Comparison of ENCODE assay signal across 1 cellular context in the genomic region with DNA sequence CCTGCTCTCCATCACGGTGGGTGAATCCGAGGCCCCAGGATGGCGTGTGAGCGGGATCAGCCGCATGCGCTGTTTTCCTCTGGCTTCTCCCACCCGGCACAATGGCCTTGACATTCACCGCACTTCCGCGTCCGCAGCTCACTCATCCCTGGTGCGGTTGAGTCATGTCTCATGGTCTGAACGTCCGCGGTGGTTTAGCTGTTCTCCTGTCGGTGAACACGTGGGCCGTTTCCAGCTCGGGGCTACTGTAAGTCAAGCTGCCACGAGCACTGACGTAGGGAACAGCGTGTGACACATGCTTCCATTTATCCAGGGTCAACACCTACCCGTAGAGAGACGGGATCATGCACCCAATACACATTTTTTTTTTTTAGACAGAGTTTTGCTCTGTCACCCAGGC.
TF ChIP-seq lines count a peak whose summit lies in the region.

No MANE protein-coding gene starts in this region.

TF ChIP-seq in K562, 482 proteins besides CTCF, POLR2A, EP300 and RAD21 (continued from another document and continues in another):
- TF ChIP-seq, protein P1, sequence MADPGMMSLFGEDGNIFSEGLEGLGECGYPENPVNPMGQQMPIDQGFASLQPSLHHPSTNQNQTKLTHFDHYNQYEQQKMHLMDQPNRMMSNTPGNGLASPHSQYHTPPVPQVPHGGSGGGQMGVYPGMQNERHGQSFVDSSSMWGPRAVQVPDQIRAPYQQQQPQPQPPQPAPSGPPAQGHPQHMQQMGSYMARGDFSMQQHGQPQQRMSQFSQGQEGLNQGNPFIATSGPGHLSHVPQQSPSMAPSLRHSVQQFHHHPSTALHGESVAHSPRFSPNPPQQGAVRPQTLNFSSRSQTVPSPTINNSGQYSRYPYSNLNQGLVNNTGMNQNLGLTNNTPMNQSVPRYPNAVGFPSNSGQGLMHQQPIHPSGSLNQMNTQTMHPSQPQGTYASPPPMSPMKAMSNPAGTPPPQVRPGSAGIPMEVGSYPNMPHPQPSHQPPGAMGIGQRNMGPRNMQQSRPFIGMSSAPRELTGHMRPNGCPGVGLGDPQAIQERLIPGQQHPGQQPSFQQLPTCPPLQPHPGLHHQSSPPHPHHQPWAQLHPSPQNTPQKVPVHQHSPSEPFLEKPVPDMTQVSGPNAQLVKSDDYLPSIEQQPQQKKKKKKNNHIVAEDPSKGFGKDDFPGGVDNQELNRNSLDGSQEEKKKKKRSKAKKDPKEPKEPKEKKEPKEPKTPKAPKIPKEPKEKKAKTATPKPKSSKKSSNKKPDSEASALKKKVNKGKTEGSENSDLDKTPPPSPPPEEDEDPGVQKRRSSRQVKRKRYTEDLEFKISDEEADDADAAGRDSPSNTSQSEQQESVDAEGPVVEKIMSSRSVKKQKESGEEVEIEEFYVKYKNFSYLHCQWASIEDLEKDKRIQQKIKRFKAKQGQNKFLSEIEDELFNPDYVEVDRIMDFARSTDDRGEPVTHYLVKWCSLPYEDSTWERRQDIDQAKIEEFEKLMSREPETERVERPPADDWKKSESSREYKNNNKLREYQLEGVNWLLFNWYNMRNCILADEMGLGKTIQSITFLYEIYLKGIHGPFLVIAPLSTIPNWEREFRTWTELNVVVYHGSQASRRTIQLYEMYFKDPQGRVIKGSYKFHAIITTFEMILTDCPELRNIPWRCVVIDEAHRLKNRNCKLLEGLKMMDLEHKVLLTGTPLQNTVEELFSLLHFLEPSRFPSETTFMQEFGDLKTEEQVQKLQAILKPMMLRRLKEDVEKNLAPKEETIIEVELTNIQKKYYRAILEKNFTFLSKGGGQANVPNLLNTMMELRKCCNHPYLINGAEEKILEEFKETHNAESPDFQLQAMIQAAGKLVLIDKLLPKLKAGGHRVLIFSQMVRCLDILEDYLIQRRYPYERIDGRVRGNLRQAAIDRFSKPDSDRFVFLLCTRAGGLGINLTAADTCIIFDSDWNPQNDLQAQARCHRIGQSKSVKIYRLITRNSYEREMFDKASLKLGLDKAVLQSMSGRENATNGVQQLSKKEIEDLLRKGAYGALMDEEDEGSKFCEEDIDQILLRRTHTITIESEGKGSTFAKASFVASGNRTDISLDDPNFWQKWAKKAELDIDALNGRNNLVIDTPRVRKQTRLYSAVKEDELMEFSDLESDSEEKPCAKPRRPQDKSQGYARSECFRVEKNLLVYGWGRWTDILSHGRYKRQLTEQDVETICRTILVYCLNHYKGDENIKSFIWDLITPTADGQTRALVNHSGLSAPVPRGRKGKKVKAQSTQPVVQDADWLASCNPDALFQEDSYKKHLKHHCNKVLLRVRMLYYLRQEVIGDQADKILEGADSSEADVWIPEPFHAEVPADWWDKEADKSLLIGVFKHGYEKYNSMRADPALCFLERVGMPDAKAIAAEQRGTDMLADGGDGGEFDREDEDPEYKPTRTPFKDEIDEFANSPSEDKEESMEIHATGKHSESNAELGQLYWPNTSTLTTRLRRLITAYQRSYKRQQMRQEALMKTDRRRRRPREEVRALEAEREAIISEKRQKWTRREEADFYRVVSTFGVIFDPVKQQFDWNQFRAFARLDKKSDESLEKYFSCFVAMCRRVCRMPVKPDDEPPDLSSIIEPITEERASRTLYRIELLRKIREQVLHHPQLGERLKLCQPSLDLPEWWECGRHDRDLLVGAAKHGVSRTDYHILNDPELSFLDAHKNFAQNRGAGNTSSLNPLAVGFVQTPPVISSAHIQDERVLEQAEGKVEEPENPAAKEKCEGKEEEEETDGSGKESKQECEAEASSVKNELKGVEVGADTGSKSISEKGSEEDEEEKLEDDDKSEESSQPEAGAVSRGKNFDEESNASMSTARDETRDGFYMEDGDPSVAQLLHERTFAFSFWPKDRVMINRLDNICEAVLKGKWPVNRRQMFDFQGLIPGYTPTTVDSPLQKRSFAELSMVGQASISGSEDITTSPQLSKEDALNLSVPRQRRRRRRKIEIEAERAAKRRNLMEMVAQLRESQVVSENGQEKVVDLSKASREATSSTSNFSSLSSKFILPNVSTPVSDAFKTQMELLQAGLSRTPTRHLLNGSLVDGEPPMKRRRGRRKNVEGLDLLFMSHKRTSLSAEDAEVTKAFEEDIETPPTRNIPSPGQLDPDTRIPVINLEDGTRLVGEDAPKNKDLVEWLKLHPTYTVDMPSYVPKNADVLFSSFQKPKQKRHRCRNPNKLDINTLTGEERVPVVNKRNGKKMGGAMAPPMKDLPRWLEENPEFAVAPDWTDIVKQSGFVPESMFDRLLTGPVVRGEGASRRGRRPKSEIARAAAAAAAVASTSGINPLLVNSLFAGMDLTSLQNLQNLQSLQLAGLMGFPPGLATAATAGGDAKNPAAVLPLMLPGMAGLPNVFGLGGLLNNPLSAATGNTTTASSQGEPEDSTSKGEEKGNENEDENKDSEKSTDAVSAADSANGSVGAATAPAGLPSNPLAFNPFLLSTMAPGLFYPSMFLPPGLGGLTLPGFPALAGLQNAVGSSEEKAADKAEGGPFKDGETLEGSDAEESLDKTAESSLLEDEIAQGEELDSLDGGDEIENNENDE (IDR thresholded peaks at IDR 0.05; ENCODE audit: low read depth, low read length): no peak
- TF ChIP-seq, protein P2, sequence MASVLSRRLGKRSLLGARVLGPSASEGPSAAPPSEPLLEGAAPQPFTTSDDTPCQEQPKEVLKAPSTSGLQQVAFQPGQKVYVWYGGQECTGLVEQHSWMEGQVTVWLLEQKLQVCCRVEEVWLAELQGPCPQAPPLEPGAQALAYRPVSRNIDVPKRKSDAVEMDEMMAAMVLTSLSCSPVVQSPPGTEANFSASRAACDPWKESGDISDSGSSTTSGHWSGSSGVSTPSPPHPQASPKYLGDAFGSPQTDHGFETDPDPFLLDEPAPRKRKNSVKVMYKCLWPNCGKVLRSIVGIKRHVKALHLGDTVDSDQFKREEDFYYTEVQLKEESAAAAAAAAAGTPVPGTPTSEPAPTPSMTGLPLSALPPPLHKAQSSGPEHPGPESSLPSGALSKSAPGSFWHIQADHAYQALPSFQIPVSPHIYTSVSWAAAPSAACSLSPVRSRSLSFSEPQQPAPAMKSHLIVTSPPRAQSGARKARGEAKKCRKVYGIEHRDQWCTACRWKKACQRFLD (CRISPR knock-in tag; IDR thresholded peaks at IDR 0.05): no peak
- TF ChIP-seq DMBX1 (CRISPR knock-in tag; IDR thresholded peaks at IDR 0.05; ENCODE audit: borderline replicate concordance) (no peak), RFX1 (IDR thresholded peaks at IDR 0.05) (no peak), ZKSCAN1 (IDR thresholded peaks at IDR 0.05; ENCODE audit: low read depth, low read length) (no peak), SMARCE1 (IDR thresholded peaks at IDR 0.05) (no peak), NCOA6 (IDR thresholded peaks at IDR 0.05) (no peak), ZC3H8 (IDR thresholded peaks at IDR 0.05) (no peak), MAFF (IDR thresholded peaks at IDR 0.05; ENCODE audit: low read length) (no peak), TARDBP (IDR thresholded peaks at IDR 0.05) (no peak), JUND (IDR thresholded peaks at IDR 0.05; ENCODE audit: borderline replicate concordance, low read depth, low read length) (peak; percentile 63), JUND (tag; IDR thresholded peaks at IDR 0.05; ENCODE audit: borderline replicate concordance, low read depth, low read length) (no peak; the same call in 2 of the 3 replicates), ZNF551 (CRISPR knock-in tag; IDR thresholded peaks at IDR 0.05) (no peak), MYC (IDR thresholded peaks at IDR 0.05; ENCODE audit: low read depth, low read length) (peak; percentile 58; the same call in 1 of the 2 replicates), MYC (CRISPR knock-in tag; IDR thresholded peaks at IDR 0.05; ENCODE audit: borderline replicate concordance, low read depth) (no peak), SPI1 (IDR thresholded peaks at IDR 0.05; ENCODE audit: borderline replicate concordance, low read depth, low read length) (0 out of 2 replicates have a peak, but pooled peaks have one; percentile 13), CREB1 (IDR thresholded peaks at IDR 0.05) (no peak), CREB1 (CRISPR knock-in tag; IDR thresholded peaks at IDR 0.05) (peak; percentile 49; the same call in 1 of the 2 replicates), ESRRA (IDR thresholded peaks at IDR 0.05; ENCODE audit: borderline replicate concordance, low read depth) (peak; percentile 38; the same call in 1 of the 2 replicates), ZFP30 (CRISPR knock-in tag; IDR thresholded peaks at IDR 0.05; ENCODE audit: borderline replicate concordance) (no peak), ZNF124 (CRISPR knock-in tag; IDR thresholded peaks at IDR 0.05) (no peak), HLTF (IDR thresholded peaks at IDR 0.05) (no peak)
- TF ChIP-seq, protein P3, sequence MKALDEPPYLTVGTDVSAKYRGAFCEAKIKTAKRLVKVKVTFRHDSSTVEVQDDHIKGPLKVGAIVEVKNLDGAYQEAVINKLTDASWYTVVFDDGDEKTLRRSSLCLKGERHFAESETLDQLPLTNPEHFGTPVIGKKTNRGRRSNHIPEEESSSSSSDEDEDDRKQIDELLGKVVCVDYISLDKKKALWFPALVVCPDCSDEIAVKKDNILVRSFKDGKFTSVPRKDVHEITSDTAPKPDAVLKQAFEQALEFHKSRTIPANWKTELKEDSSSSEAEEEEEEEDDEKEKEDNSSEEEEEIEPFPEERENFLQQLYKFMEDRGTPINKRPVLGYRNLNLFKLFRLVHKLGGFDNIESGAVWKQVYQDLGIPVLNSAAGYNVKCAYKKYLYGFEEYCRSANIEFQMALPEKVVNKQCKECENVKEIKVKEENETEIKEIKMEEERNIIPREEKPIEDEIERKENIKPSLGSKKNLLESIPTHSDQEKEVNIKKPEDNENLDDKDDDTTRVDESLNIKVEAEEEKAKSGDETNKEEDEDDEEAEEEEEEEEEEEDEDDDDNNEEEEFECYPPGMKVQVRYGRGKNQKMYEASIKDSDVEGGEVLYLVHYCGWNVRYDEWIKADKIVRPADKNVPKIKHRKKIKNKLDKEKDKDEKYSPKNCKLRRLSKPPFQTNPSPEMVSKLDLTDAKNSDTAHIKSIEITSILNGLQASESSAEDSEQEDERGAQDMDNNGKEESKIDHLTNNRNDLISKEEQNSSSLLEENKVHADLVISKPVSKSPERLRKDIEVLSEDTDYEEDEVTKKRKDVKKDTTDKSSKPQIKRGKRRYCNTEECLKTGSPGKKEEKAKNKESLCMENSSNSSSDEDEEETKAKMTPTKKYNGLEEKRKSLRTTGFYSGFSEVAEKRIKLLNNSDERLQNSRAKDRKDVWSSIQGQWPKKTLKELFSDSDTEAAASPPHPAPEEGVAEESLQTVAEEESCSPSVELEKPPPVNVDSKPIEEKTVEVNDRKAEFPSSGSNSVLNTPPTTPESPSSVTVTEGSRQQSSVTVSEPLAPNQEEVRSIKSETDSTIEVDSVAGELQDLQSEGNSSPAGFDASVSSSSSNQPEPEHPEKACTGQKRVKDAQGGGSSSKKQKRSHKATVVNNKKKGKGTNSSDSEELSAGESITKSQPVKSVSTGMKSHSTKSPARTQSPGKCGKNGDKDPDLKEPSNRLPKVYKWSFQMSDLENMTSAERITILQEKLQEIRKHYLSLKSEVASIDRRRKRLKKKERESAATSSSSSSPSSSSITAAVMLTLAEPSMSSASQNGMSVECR (CRISPR knock-in tag; IDR thresholded peaks at IDR 0.05): no peak
- TF ChIP-seq, protein P4, sequence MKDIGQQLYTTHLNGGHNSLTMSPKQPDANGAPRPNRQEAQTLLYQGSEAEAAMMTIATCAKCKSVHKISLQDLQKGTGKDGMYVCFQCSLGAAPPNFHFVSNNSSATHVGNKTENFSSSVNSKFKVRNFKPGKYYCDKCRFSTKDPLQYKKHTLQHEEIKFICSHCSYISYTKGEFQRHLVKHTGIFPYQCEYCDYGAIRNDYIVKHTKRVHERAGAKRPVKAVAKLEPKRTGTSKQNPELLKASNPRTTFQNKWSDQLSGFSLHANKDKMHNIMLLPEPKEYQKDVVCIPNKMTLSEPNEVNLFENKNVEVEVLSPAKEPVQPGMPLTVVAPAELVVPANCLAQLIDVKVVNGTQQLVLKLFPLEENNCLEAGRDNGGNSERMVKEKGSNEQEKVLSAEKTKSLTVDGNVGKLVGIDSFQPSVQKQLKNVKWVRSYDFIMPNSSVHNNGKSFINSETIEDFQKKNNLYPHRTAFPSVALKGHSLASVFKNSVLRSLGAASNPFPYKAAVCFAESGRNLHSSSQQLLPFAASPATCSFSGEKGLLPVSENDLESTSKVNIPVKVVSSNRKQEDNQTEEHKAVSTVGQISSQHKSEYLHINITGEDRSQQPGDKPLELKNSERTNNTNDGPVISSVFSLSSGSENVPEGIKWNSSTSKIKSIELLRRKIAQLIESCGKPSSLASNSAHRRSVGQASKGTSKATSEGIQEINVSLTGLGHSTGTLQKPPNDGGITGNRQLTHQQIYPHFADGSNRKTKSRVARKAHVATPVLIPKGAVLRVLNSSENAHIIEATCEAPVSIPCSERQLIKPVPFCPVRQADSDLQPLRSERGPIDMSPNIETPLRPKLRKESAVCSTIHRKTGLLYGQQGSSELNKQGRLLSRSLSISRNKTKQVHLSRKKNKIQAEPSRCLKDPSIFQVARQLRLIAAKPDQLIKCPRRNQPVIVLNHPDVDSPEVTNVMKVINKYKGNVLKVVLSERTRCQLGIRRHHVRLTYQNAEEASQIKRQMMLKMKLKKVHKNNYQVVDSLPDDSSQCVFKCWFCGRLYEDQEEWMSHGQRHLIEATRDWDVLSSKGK (CRISPR knock-in tag; IDR thresholded peaks at IDR 0.05): no peak
- TF ChIP-seq, protein P5, sequence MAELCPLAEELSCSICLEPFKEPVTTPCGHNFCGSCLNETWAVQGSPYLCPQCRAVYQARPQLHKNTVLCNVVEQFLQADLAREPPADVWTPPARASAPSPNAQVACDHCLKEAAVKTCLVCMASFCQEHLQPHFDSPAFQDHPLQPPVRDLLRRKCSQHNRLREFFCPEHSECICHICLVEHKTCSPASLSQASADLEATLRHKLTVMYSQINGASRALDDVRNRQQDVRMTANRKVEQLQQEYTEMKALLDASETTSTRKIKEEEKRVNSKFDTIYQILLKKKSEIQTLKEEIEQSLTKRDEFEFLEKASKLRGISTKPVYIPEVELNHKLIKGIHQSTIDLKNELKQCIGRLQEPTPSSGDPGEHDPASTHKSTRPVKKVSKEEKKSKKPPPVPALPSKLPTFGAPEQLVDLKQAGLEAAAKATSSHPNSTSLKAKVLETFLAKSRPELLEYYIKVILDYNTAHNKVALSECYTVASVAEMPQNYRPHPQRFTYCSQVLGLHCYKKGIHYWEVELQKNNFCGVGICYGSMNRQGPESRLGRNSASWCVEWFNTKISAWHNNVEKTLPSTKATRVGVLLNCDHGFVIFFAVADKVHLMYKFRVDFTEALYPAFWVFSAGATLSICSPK (IDR thresholded peaks at IDR 0.05; ENCODE audit: borderline replicate concordance): no peak
- TF ChIP-seq, protein P6, sequence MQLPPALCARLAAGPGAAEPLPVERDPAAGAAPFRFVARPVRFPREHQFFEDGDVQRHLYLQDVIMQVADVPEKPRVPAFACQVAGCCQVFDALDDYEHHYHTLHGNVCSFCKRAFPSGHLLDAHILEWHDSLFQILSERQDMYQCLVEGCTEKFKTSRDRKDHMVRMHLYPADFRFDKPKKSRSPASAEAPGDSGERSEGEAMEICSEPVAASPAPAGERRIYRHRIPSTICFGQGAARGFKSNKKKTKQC (CRISPR knock-in tag; IDR thresholded peaks at IDR 0.05): peak; percentile 83
- TF ChIP-seq, protein P7, sequence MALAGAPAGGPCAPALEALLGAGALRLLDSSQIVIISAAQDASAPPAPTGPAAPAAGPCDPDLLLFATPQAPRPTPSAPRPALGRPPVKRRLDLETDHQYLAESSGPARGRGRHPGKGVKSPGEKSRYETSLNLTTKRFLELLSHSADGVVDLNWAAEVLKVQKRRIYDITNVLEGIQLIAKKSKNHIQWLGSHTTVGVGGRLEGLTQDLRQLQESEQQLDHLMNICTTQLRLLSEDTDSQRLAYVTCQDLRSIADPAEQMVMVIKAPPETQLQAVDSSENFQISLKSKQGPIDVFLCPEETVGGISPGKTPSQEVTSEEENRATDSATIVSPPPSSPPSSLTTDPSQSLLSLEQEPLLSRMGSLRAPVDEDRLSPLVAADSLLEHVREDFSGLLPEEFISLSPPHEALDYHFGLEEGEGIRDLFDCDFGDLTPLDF (CRISPR knock-in tag; IDR thresholded peaks at IDR 0.05): no peak
